Comparison of ENCODE assay signal across 14 cellular contexts in genomic region chr17:47718634-47719405, GRCh38. TPM values are rescaled to one million over a fixed set of nuclear protein-coding genes. Genes with fewer than 3 reads are reported as not detected.
DNase-seq lines count a peak whose midpoint lies in the region; ATAC-seq, FAIRE-seq and TF ChIP-seq lines count a peak whose summit lies in the region.
"Had no signal": no experiment of that assay in that cellular context is flagged by ENCODE, and none has a peak within 500 bp of the region (broad histone marks: within the 10 kb centered on the region; RNA-seq: fewer than 3 reads in every experiment).

No MANE protein-coding gene starts in this region.

- H3K4me3 ChIP-seq in PC-3 (ENCODE audit: low read length) (peak overlapping the region; percentile 1; the same call in 1 of the 2 replicates), GM12878 (no peak overlapping the region), smooth muscle cell (no peak overlapping the region), right cardiac atrium (ENCODE audit: low read length) (no peak overlapping the region), gastrocnemius medialis (no peak overlapping the region)
- H3K4me3 ChIP-seq: tibial artery had no signal

- intact Hi-C loops in PC-3 (cut with micrococcal nuclease) = no loop called here
- intact Hi-C loops in GM12878 (cut with micrococcal nuclease; ENCODE audit: unreplicated experiment) = loop anchor here (2.0 kb wide), 1 partner anchor 20 kb away; no protein-coding TSS in a partner anchor
- intact Hi-C loops in right cardiac atrium (cut with DNase I) = no loop called here
- intact Hi-C loops in gastrocnemius medialis (cut with DNase I; ENCODE audit: low total_unique reads) = no loop called here

- H3K9ac ChIP-seq in PC-3 (ENCODE audit: low read length) = no peak overlapping the region
- H3K9ac ChIP-seq in GM12878 (ENCODE audit: control insufficient read depth, insufficient read depth, low read length) = no peak overlapping the region
- H3K9ac ChIP-seq in smooth muscle cell (ENCODE audit: low read depth) = no peak overlapping the region

- H2AFZ ChIP-seq in PC-3 (ENCODE audit: low read length) = no peak overlapping the region
- H2AFZ ChIP-seq in GM12878 (ENCODE audit: control insufficient read depth, low read depth, low read length) = no peak overlapping the region
- no peak overlapping the region for H2AFZ ChIP-seq in smooth muscle cell (ENCODE audit: low read depth)

- no peak for TF ChIP-seq POLR2A in GM12878 (IDR thresholded peaks at IDR 0.05; ENCODE audit: low read depth, low read length)
- TF ChIP-seq POLR2A in gastrocnemius medialis (IDR thresholded peaks at IDR 0.05) = no peak

- 0 out of 2 replicates have a peak, but pooled peaks cover 1% of the 10 kb centered on the region for H3K27me3 ChIP-seq in PC-3 (ENCODE audit: low read length)
- peaks cover 0 to 5% of the 10 kb centered on the region in 2 experiments; a peak in 3 of 4 replicates for H3K27me3 ChIP-seq in GM12878 (replicated peaks in 1 of 2; ENCODE audit: control insufficient read depth in 2 of 2, insufficient read depth in 2 of 2, low read length in 1 of 2)
- H3K27me3 ChIP-seq in smooth muscle cell (ENCODE audit: low read depth) = peaks cover 1% of the 10 kb centered on the region
- no peaks in the 10 kb centered on the region for H3K27me3 ChIP-seq in right cardiac atrium (ENCODE audit: control insufficient read depth, insufficient read depth)
- H3K27me3 ChIP-seq in gastrocnemius medialis = peaks cover 37 to 46% (median 39%) of the 10 kb centered on the region in 3 donors

- BruUV-seq in PC-3 (replicated peaks; lab: Mats Ljungman, UMichigan) (no TSS peak), GM12878 (replicated peaks; lab: Mats Ljungman, UMichigan) (no TSS peak)

- no peaks in the 10 kb centered on the region for H3K9me2 ChIP-seq in PC-3 (replicated peaks; ENCODE audit: low read length)

- H3K9me3 Mint-ChIP-seq in activated T-cell treated with anti-CD3 and anti-CD28 coated beads, Interleukin-2, amount 50 U/mL, for 24 hours = no peaks in the 10 kb centered on the region

- in situ Hi-C loops in GM12878 (cut with MboI) (no loop called here), gastrocnemius medialis (cut with MboI; ENCODE audit: low sequenced_read_pairs in 4 of 4) (no loop called here)

- SMC1A ChIA-PET in GM12878 (lab: Charles Lee; ENCODE audit: uncharacterized antibody, unreplicated experiment) = interaction anchor here (1.0 to 5.9 kb wide), 9 partner anchors 9 to 70 kb away, joined by 3 to 56 read pairs (median 6); partner anchors contain the start of genes TBKBP1 and TBX21

- TF ChIP-seq CTCF in PC-3 (conservative IDR thresholded peaks at IDR 0.05; ENCODE audit: low read depth, low read length) (no peak), GM12878 (IDR thresholded peaks at IDR 0.05 in 2 of 3, conservative IDR thresholded peaks at IDR 0.05 in 1 of 3; ENCODE audit: control insufficient read depth in 2 of 3, extremely low read depth in 1 of 3, insufficient read depth in 1 of 3, low read depth in 3 of 3, low read length in 3 of 3) (no peak), smooth muscle cell (IDR thresholded peaks at IDR 0.05; ENCODE audit: borderline replicate concordance, insufficient read depth, poor library complexity, severe bottlenecking) (no peak), gastrocnemius medialis (IDR thresholded peaks at IDR 0.05 in 4 of 5, conservative IDR thresholded peaks at IDR 0.05 in 1 of 5) (no peak)

- POLR2A ChIA-PET in PC-3 (lab: Charles Lee; ENCODE audit: unreplicated experiment) (interaction anchor here (0.7 kb wide), 1 partner anchor 143 kb away, joined by 3 read pairs; no protein-coding TSS in a partner anchor), GM12878 (lab: Charles Lee) (interaction anchor here (0.6 to 7.3 kb wide), 5 partner anchors 13 to 113 kb away, joined by 3 to 76 read pairs (median 4); partner anchors contain the start of genes LRRC46, MRPL10 and TBX21)

- RAD21 ChIA-PET in GM12878 (lab: Charles Lee; ENCODE audit: unreplicated experiment) = interaction anchor here (0.7 to 8.3 kb wide), 11 partner anchors 11 to 300 kb away, joined by 3 to 142 read pairs (median 4); partner anchors contain the start of genes TBKBP1 and TBX21

- no peak for TF ChIP-seq EP300 in GM12878 (IDR thresholded peaks at IDR 0.05; ENCODE audit: borderline replicate concordance in 1 of 2, control insufficient read depth in 1 of 2, low read depth in 2 of 2, low read length in 2 of 2)

- no peak for ATAC-seq in PC-3
- ATAC-seq in GM12878 = no peak; the same call in 2 of the 3 replicates
- no peak for ATAC-seq in right cardiac atrium
- no peak for ATAC-seq in gastrocnemius medialis
- no peak for ATAC-seq in GM21526 (IDR thresholded peaks at IDR 0.05; ENCODE audit: low FRiP score, unreplicated experiment)

- CTCF ChIA-PET in PC-3 (lab: Charles Lee) (no interaction called here), GM12878 (lab: Yijun Ruan, JAX) (interaction anchor here (0.6 to 9.0 kb wide), 15 partner anchors 8 to 298 kb away, joined by 3 to 229 read pairs (median 4); partner anchors contain the start of gene TBX21)

- H3K27me3 Mint-ChIP-seq in activated T-cell treated with anti-CD3 and anti-CD28 coated beads, Interleukin-2, amount 50 U/mL, for 24 hours = no peaks in the 10 kb centered on the region

- H3F3A ChIP-seq in PC-3 (ENCODE audit: low read length, unreplicated experiment) = no peaks in the 10 kb centered on the region
- peaks cover 2% of the 10 kb centered on the region for H3F3A ChIP-seq in smooth muscle cell (ENCODE audit: low read depth)

- TF ChIP-seq RAD21 in GM12878 (IDR thresholded peaks at IDR 0.05; ENCODE audit: insufficient read depth, low read depth, low read length) = no peak

- peak overlapping the region; percentile 99 for H3K27ac Mint-ChIP-seq in activated T-cell treated with anti-CD3 and anti-CD28 coated beads, Interleukin-2, amount 50 U/mL, for 24 hours
- H3K27ac Mint-ChIP-seq: progenitor cell of endocrine pancreas had no signal

- DNase-seq in activated T-cell treated with anti-CD3 and anti-CD28 coated beads, Interleukin-2, amount 50 U/mL, for 24 hours = no peak
- DNase-seq in activated T-cell treated with anti-CD3 and anti-CD28 coated beads for 4 hours (no peak), PC-3 (no peak), GM12878 (ENCODE audit: low read depth, low spot score) (no peak), smooth muscle cell (lab: John Stamatoyannopoulos, UW; ENCODE audit: unreplicated experiment) (no peak), right cardiac atrium (no peak), gastrocnemius medialis (no peak)
- DNase-seq: activated gamma-delta T cell, tibial artery had no signal

- peaks cover 42% of the 10 kb centered on the region for H3K4me1 ChIP-seq in PC-3 (ENCODE audit: insufficient read depth, low read length)
- peaks cover 84% of the 10 kb centered on the region for H3K4me1 ChIP-seq in GM12878 (ENCODE audit: control insufficient read depth, insufficient read depth, low read length)
- peaks cover 3% of the 10 kb centered on the region for H3K4me1 ChIP-seq in smooth muscle cell (ENCODE audit: low read depth)
- H3K4me1 ChIP-seq in right cardiac atrium (ENCODE audit: control insufficient read depth, insufficient read depth, low read length) = no peaks in the 10 kb centered on the region
- H3K4me1 ChIP-seq in gastrocnemius medialis = peaks cover 0 to 7% of the 10 kb centered on the region in 2 donors

- 46% methylated on average over 8 of the region's 8 CpGs for WGBS in GM12878 (ENCODE audit: insufficient coverage, insufficient replicate concordance, low lambda C conversion rate, missing lambda C conversion rate)
- 82% methylated on average over 8 of the region's 8 CpGs for WGBS in smooth muscle cell (ENCODE audit: low lambda C conversion rate)
- 49% methylated on average over 8 of the region's 8 CpGs for WGBS in right cardiac atrium

- H3K4me1 Mint-ChIP-seq in activated T-cell treated with anti-CD3 and anti-CD28 coated beads, Interleukin-2, amount 50 U/mL, for 24 hours (ENCODE audit: low read depth) = peaks cover 100% of the 10 kb centered on the region

- H3K9me3 ChIP-seq in PC-3 (ENCODE audit: low read length) = no peaks in the 10 kb centered on the region
- no peaks in the 10 kb centered on the region for H3K9me3 ChIP-seq in GM12878 (replicated peaks; ENCODE audit: control insufficient read depth, insufficient read depth, low read length)
- no peaks in the 10 kb centered on the region for H3K9me3 ChIP-seq in smooth muscle cell (replicated peaks; ENCODE audit: low read depth)
- H3K9me3 ChIP-seq in right cardiac atrium (ENCODE audit: control insufficient read depth, low read length) = no peaks in the 10 kb centered on the region
- H3K9me3 ChIP-seq in gastrocnemius medialis = no peaks in the 10 kb centered on the region
- H3K9me3 ChIP-seq: tibial artery had no signal

- H3K79me2 ChIP-seq in PC-3 (ENCODE audit: low read length) = no peaks in the 10 kb centered on the region
- H3K79me2 ChIP-seq in GM12878 (ENCODE audit: control insufficient read depth, insufficient read depth, low read length) = no peaks in the 10 kb centered on the region
- no peaks in the 10 kb centered on the region for H3K79me2 ChIP-seq in smooth muscle cell (ENCODE audit: low read depth)

- H4K20me1 ChIP-seq in PC-3 (ENCODE audit: low read length) = no peaks in the 10 kb centered on the region
- H4K20me1 ChIP-seq in GM12878 (ENCODE audit: control insufficient read depth, insufficient read depth) = no peaks in the 10 kb centered on the region; the same call in 1 of the 2 replicates
- H4K20me1 ChIP-seq in smooth muscle cell (ENCODE audit: low read depth) = no peaks in the 10 kb centered on the region

- peak overlapping the region; percentile 79 for H3K4me3 Mint-ChIP-seq in activated T-cell treated with anti-CD3 and anti-CD28 coated beads, Interleukin-2, amount 50 U/mL, for 24 hours

- H3K36me3 Mint-ChIP-seq in activated T-cell treated with anti-CD3 and anti-CD28 coated beads, Interleukin-2, amount 50 U/mL, for 24 hours (ENCODE audit: low read depth) = no peaks in the 10 kb centered on the region

- H3K4me2 ChIP-seq in PC-3 (ENCODE audit: low read length) (peak overlapping the region; percentile 48), GM12878 (ENCODE audit: control insufficient read depth, insufficient read depth) (peak overlapping the region; percentile 54), smooth muscle cell (peak overlapping the region; percentile 49)

- no peak for FAIRE-seq in GM12878 (lab: Jason Lieb, UNC)
- FAIRE-seq: endothelial cell of umbilical vein had no signal

- H3K36me3 ChIP-seq in PC-3 (ENCODE audit: low read depth, low read length) (no peaks in the 10 kb centered on the region), GM12878 (ENCODE audit: control insufficient read depth in 2 of 2, insufficient read depth in 2 of 2, low read length in 1 of 2) (no peaks in the 10 kb centered on the region), smooth muscle cell (ENCODE audit: low read depth) (no peaks in the 10 kb centered on the region), gastrocnemius medialis (no peaks in the 10 kb centered on the region)
- H3K36me3 ChIP-seq: tibial artery had no signal

- H3K27ac ChIP-seq in PC-3 (ENCODE audit: low read length) (no peak overlapping the region), GM12878 (ENCODE audit: control insufficient read depth, insufficient read depth) (no peak overlapping the region), smooth muscle cell (ENCODE audit: low read depth) (peak overlapping the region; percentile 24), right cardiac atrium (ENCODE audit: low read length) (no peak overlapping the region), gastrocnemius medialis (no peak overlapping the region)
- H3K27ac ChIP-seq: tibial artery had no signal

RNA-seq across cellular contexts. Expression of gene TBX21, which starts 14.2 kb away (rescaled TPM):
- total RNA-seq in PC-3 (2014; rRNA removed) (not detected in 2 replicates), GM12878 (2014; rRNA removed) (7.9 and 8.4 TPM in 2 replicates), GM12878 (2014; rRNA removed; fragmentation: Illumina TruSeq; extraction: Trizol) (3.2 and 4.1 TPM in 2 replicates), GM12878 (2021) (8.3 and 9.5 TPM in 2 replicates), smooth muscle cell (not detected in 2 replicates), right cardiac atrium (under 1 TPM in 3 of 4 donors, not detected in 1; 0.14 to 0.60 (median 0.38) TPM), gastrocnemius medialis (1 to 10 TPM in 1 of 4 donors, under 1 TPM in 1, not detected in 2; 0.98 to 3.3 TPM)
- total RNA-seq in GM12878 (2013; cell fraction: nucleolus; rRNA removed) = 7.7 and 9.6 TPM in 2 replicates
- polyA plus RNA-seq in GM12878 (2011; ENCODE audit: low read depth) = 2.3 TPM
- polyA plus RNA-seq in GM12878 (2011; rRNA removed) (8.6 and 9.6 TPM in 2 replicates), GM12878 (2014; fragmentation: Illumina TruSeq; extraction: Trizol) (4.8 and 6.0 TPM in 2 replicates), GM12878 (2014; fragmentation: Nextera tagmentation; extraction: Ambion mirVana) (1 to 10 TPM in 1 of 2 experiments, under 1 TPM in 1; 0.63 to 1.8 TPM), GM12878 (2014; rRNA removed) (6.0 and 6.3 TPM in 2 replicates), GM12878 (2016; fragmentation: Nextera tagmentation; extraction: Ambion mirVana) (1 to 10 TPM; 1.6 to 1.7 TPM), smooth muscle cell (not detected in 2 replicates), right cardiac atrium (0.14 TPM)
- polyA plus RNA-seq in GM12878 (2011; cell fraction: cytosol; rRNA removed) = 11.3 and 12.2 TPM in 2 replicates
- 21.6 and 25.3 TPM in 2 replicates for polyA plus RNA-seq in GM12878 (2011; cell fraction: nucleus; rRNA removed)
- polyA plus RNA-seq in GM12878 (2012) = 4.7 and 7.3 TPM in 2 replicates
- 6.6 and 12.4 TPM in 2 replicates for polyA minus RNA-seq in GM12878 (2011; rRNA and poly(A)+ RNA removed)
- 6.7 and 10.3 TPM in 2 replicates for polyA minus RNA-seq in GM12878 (2011; cell fraction: cytosol; rRNA and poly(A)+ RNA removed)
- 9.1 and 11.5 TPM in 2 replicates for polyA minus RNA-seq in GM12878 (2011; cell fraction: nucleus; rRNA and poly(A)+ RNA removed)
- total RNA-seq: endothelial cell of umbilical vein, kidney epithelial cell, MCF 10A, progenitor cell of endocrine pancreas had no signal
- polyA plus RNA-seq: endothelial cell of umbilical vein had no signal

RNA-seq across cellular contexts. Expression of gene TBKBP1, which starts 24.9 kb away (rescaled TPM):
- 9.0 and 12.8 TPM in 2 replicates for total RNA-seq in PC-3 (2014; rRNA removed)
- 10.4 and 10.6 TPM in 2 replicates for total RNA-seq in GM12878 (2013; cell fraction: nucleolus; rRNA removed)
- 0.11 and 0.23 TPM in 2 replicates for total RNA-seq in GM12878 (2014; rRNA removed)
- total RNA-seq in GM12878 (2014; rRNA removed; fragmentation: Illumina TruSeq; extraction: Trizol) = 0.18 and 0.85 TPM in 2 replicates
- total RNA-seq in GM12878 (2021) = 0.69 and 1.5 TPM in 2 replicates
- 0.79 TPM for polyA plus RNA-seq in GM12878 (2011; ENCODE audit: low read depth)
- polyA plus RNA-seq in GM12878 (2011; rRNA removed) = 2.0 and 2.7 TPM in 2 replicates
- 1.9 and 3.5 TPM in 2 replicates for polyA plus RNA-seq in GM12878 (2011; cell fraction: cytosol; rRNA removed)
- 18.8 and 22.1 TPM in 2 replicates for polyA plus RNA-seq in GM12878 (2011; cell fraction: nucleus; rRNA removed)
- 1.8 and 2.9 TPM in 2 replicates for polyA plus RNA-seq in GM12878 (2012)
- 0.38 TPM in 1 of 2 replicates, not detected in the other for polyA plus RNA-seq in GM12878 (2014; fragmentation: Illumina TruSeq; extraction: Trizol)
- polyA plus RNA-seq in GM12878 (2014; fragmentation: Nextera tagmentation; extraction: Ambion mirVana) = not detected
- 0.74 and 1.4 TPM in 2 replicates for polyA plus RNA-seq in GM12878 (2014; rRNA removed)
- polyA plus RNA-seq in GM12878 (2016; fragmentation: Nextera tagmentation; extraction: Ambion mirVana) = under 1 TPM in 1 of 2 experiments, not detected in 1; 0.11 TPM
- polyA minus RNA-seq in GM12878 (2011; rRNA and poly(A)+ RNA removed) = 1.4 and 1.8 TPM in 2 replicates
- polyA minus RNA-seq in GM12878 (2011; cell fraction: cytosol; rRNA and poly(A)+ RNA removed) = 0.94 and 1.1 TPM in 2 replicates
- polyA minus RNA-seq in GM12878 (2011; cell fraction: nucleus; rRNA and poly(A)+ RNA removed) = 1.8 and 2.7 TPM in 2 replicates
- 5.8 and 17.5 TPM in 2 replicates for total RNA-seq in smooth muscle cell
- polyA plus RNA-seq in smooth muscle cell = 7.7 and 8.3 TPM in 2 replicates
- 10 to 100 TPM; 17.5 to 25.2 (median 21.0) TPM for total RNA-seq in right cardiac atrium
- polyA plus RNA-seq in right cardiac atrium = 27.0 TPM
- 10 to 100 TPM; 15.9 to 28.0 (median 23.0) TPM for total RNA-seq in gastrocnemius medialis
